3 cellular contexts compared by ENCODE assay signal in genomic region chr17:3549610-3550162, GRCh38.
TF ChIP-seq lines count a peak whose summit lies in the region.

No MANE protein-coding gene starts in this region.

TF ChIP-seq in HEK293, 187 proteins besides CTCF, POLR2A, EP300 and RAD21:
- peak; percentile 100 for TF ChIP-seq ZBTB17 (tag by site-specific recombination; IDR thresholded peaks at IDR 0.05)
- no peak for TF ChIP-seq ZSCAN30 (tag by site-specific recombination; IDR thresholded peaks at IDR 0.05)
- no peak for TF ChIP-seq ZNF335 (tag by site-specific recombination; conservative IDR thresholded peaks at IDR 0.05)
- TF ChIP-seq, protein P1, sequence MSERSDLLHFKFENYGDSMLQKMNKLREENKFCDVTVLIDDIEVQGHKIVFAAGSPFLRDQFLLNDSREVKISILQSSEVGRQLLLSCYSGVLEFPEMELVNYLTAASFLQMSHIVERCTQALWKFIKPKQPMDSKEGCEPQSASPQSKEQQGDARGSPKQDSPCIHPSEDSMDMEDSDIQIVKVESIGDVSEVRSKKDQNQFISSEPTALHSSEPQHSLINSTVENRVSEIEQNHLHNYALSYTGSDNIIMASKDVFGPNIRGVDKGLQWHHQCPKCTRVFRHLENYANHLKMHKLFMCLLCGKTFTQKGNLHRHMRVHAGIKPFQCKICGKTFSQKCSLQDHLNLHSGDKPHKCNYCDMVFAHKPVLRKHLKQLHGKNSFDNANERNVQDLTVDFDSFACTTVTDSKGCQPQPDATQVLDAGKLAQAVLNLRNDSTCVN (tag by site-specific recombination; optimal IDR thresholded peaks at IDR 0.05) = no peak
- TF ChIP-seq ZFP37 (tag by site-specific recombination; IDR thresholded peaks at IDR 0.05) = no peak
- peak; percentile 99 for TF ChIP-seq ZNF366 (tag by site-specific recombination; conservative IDR thresholded peaks at IDR 0.05)
- TF ChIP-seq ZNF184 (tag by site-specific recombination; IDR thresholded peaks at IDR 0.05) = no peak
- no peak for TF ChIP-seq ZNF521 (tag by site-specific recombination; IDR thresholded peaks at IDR 0.05)
- 0 out of 2 replicates have a peak, but pooled peaks have one; percentile 57 for TF ChIP-seq ZNF248 (tag by site-specific recombination; IDR thresholded peaks at IDR 0.05)
- TF ChIP-seq ZNF133 (tag by site-specific recombination; IDR thresholded peaks at IDR 0.05) = no peak
- TF ChIP-seq, protein P2, sequence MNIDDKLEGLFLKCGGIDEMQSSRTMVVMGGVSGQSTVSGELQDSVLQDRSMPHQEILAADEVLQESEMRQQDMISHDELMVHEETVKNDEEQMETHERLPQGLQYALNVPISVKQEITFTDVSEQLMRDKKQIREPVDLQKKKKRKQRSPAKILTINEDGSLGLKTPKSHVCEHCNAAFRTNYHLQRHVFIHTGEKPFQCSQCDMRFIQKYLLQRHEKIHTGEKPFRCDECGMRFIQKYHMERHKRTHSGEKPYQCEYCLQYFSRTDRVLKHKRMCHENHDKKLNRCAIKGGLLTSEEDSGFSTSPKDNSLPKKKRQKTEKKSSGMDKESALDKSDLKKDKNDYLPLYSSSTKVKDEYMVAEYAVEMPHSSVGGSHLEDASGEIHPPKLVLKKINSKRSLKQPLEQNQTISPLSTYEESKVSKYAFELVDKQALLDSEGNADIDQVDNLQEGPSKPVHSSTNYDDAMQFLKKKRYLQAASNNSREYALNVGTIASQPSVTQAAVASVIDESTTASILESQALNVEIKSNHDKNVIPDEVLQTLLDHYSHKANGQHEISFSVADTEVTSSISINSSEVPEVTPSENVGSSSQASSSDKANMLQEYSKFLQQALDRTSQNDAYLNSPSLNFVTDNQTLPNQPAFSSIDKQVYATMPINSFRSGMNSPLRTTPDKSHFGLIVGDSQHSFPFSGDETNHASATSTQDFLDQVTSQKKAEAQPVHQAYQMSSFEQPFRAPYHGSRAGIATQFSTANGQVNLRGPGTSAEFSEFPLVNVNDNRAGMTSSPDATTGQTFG (tag by site-specific recombination; IDR thresholded peaks at IDR 0.05; ENCODE audit: borderline replicate concordance) = 0 out of 2 replicates have a peak, but pooled peaks have one; percentile 29
- no peak for TF ChIP-seq GFI1B (tag by site-specific recombination; IDR thresholded peaks at IDR 0.05)
- TF ChIP-seq ZBTB8A (tag by site-specific recombination; IDR thresholded peaks at IDR 0.05) = no peak

TF ChIP-seq in IMR-90, 13 proteins besides CTCF, POLR2A, EP300 and RAD21:
- TF ChIP-seq NFE2L2 (IDR thresholded peaks at IDR 0.05; ENCODE audit: low read depth, low read length) (no peak), FOS (IDR thresholded peaks at IDR 0.05; ENCODE audit: low read depth, low read length) (no peak), SMC3 (IDR thresholded peaks at IDR 0.05; ENCODE audit: low read depth, low read length) (no peak), CEBPB (IDR thresholded peaks at IDR 0.05; ENCODE audit: low read depth, low read length) (no peak), MAZ (IDR thresholded peaks at IDR 0.05; ENCODE audit: borderline replicate concordance, low read depth, low read length) (no peak), RCOR1 (IDR thresholded peaks at IDR 0.05; ENCODE audit: insufficient replicate concordance, low read length) (no peak), CHD1 (IDR thresholded peaks at IDR 0.05; ENCODE audit: low read depth, low read length) (no peak), MXI1 (IDR thresholded peaks at IDR 0.05; ENCODE audit: borderline replicate concordance, low read depth, low read length) (no peak), MAFK (IDR thresholded peaks at IDR 0.05; ENCODE audit: low read depth, low read length) (no peak)

TF ChIP-seq in H1, 55 proteins besides CTCF, POLR2A, EP300 and RAD21:
- TF ChIP-seq TCF12 (IDR thresholded peaks at IDR 0.05; ENCODE audit: low read depth, low read length) = no peak
- no peak for TF ChIP-seq BRCA1 (IDR thresholded peaks at IDR 0.05; ENCODE audit: low read depth, low read length)
- no peak for TF ChIP-seq CBX8 (IDR thresholded peaks at IDR 0.05; ENCODE audit: borderline replicate concordance, low read depth, low read length)
- no peak for TF ChIP-seq SIRT6 (IDR thresholded peaks at IDR 0.05; ENCODE audit: low read length)
- TF ChIP-seq, protein P3, sequence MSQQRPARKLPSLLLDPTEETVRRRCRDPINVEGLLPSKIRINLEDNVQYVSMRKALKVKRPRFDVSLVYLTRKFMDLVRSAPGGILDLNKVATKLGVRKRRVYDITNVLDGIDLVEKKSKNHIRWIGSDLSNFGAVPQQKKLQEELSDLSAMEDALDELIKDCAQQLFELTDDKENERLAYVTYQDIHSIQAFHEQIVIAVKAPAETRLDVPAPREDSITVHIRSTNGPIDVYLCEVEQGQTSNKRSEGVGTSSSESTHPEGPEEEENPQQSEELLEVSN (IDR thresholded peaks at IDR 0.05) = no peak
- TF ChIP-seq GTF2F1 (IDR thresholded peaks at IDR 0.05; ENCODE audit: borderline replicate concordance, low read depth, low read length) = no peak
- no peak for TF ChIP-seq RBBP5 (IDR thresholded peaks at IDR 0.05; ENCODE audit: borderline replicate concordance, low read depth, low read length)
